In the genomic region with DNA sequence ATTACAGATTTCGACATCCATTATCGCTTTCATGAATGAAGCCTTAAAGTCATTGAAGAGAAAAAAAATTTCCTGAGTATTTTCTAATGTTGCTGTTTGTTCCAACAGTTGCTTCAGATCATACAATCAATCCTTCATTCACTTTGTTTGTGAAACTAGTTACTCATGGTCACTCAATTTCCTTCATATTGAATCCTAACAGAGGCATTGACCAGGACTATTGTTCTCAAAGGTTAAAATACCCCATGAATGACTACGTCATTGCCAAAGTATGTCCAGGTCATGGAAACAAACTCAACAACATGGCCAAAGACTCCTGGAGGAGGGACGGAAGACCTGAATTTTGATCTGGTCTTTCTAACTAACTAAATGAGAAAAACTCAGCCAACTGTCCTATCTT, we compare ENCODE assay signal across 33 cellular contexts. TPM values are rescaled to one million over a fixed set of nuclear protein-coding genes. Genes with fewer than 3 reads are reported as not detected.
DNase-seq lines count a peak whose midpoint lies in the region; ATAC-seq, FAIRE-seq and TF ChIP-seq lines count a peak whose summit lies in the region.
"Had no signal": no experiment of that assay in that cellular context is flagged by ENCODE, and none has a peak within 500 bp of the region (broad histone marks: within the 10 kb centered on the region; RNA-seq: fewer than 3 reads in every experiment).

No MANE protein-coding gene starts in this region.

- no peak for FAIRE-seq in astrocyte (lab: Jason Lieb, UNC)
- FAIRE-seq: bronchial epithelial cell, GM19239 had no signal

- H3K27me3 ChIP-seq in astrocyte (ENCODE audit: insufficient read depth, low read length): no peaks in the 10 kb centered on the region
- H3K27me3 ChIP-seq: left lung, MG63, ovary, Peyer's patch, vagina had no signal

- H3K4me1 ChIP-seq in astrocyte (ENCODE audit: insufficient read depth, low read length): peaks cover 11% of the 10 kb centered on the region
- H3K4me1 ChIP-seq: adrenal gland, left lung, Peyer's patch, right atrium auricular region, vagina had no signal

- H2AFZ ChIP-seq in astrocyte (ENCODE audit: low read depth, low read length): no peak overlapping the region

- intact Hi-C loops in Right ventricle myocardium superior (cut with DNase I): no loop called here

- no peaks in the 10 kb centered on the region for H4K20me1 ChIP-seq in astrocyte (ENCODE audit: insufficient read depth, low read length)

- peak overlapping the region; percentile 85 for H3K27ac Mint-ChIP-seq in astrocyte (ENCODE audit: unreplicated experiment)
- H3K27ac Mint-ChIP-seq: activated CD8-positive, alpha-beta T cell treated with anti-CD3 and anti-CD28 coated beads, Interleukin-2, amount 10 ng/mL, durations not matched to agents 7 days and 5 days; CD14-positive monocyte; natural killer cell treated with Interleukin-12 subunit alpha and Interleukin-12 subunit beta and Interleukin-15 and Interleukin-18, amount 100 ng/mL, for 72 hours had no signal

- no peaks in the 10 kb centered on the region for H3K36me3 ChIP-seq in astrocyte (ENCODE audit: insufficient read depth, low read length)
- H3K36me3 ChIP-seq: adrenal gland, left lung, MG63, ovary, Peyer's patch, right atrium auricular region, vagina had no signal

- H3K4me1 Mint-ChIP-seq in astrocyte (ENCODE audit: low read depth, unreplicated experiment): peaks cover 17% of the 10 kb centered on the region
- H3K4me1 Mint-ChIP-seq: CD14-positive monocyte had no signal

- no peak overlapping the region for H3K4me3 ChIP-seq in astrocyte (ENCODE audit: insufficient read depth, low read depth, low read length)
- H3K4me3 ChIP-seq in fibroblast of villous mesenchyme (ENCODE audit: low read depth, low read length): no peak overlapping the region
- H3K4me3 ChIP-seq: adrenal gland, coronary artery, left lung, MG63, ovary, Peyer's patch, right atrium auricular region, vagina had no signal

- ATAC-seq in Right ventricle myocardium superior (ENCODE audit: poor library complexity): no peak
- no peak for ATAC-seq in HG03432 (IDR thresholded peaks at IDR 0.05; ENCODE audit: unreplicated experiment)
- ATAC-seq: activated CD8-positive, alpha-beta T cell treated with anti-CD3 and anti-CD28 coated beads, Interleukin-2, amount 10 ng/mL, durations not matched to agents 7 days and 5 days; left lung; natural killer cell treated with Interleukin-12 subunit alpha and Interleukin-12 subunit beta and Interleukin-15 and Interleukin-18, amount 100 ng/mL, for 72 hours had no signal

- TF ChIP-seq CTCF in astrocyte (IDR thresholded peaks at IDR 0.05; ENCODE audit: insufficient read depth, low read depth, low read length) (no peak), fibroblast of villous mesenchyme (IDR thresholded peaks at IDR 0.05; ENCODE audit: insufficient read depth, low read depth, low read length) (no peak)

- peak overlapping the region; percentile 59 for H3K27ac ChIP-seq in astrocyte (ENCODE audit: low read depth, low read length)
- H3K27ac ChIP-seq: adrenal gland, coronary artery, HL-60, left lung, ovary, Peyer's patch, right atrium auricular region, vagina had no signal

- H3K27me3 Mint-ChIP-seq in astrocyte (ENCODE audit: low read depth, unreplicated experiment): no peaks in the 10 kb centered on the region
- H3K27me3 Mint-ChIP-seq: natural killer cell treated with Interleukin-12 subunit alpha and Interleukin-12 subunit beta and Interleukin-15 and Interleukin-18, amount 100 ng/mL, for 72 hours had no signal

- no peaks in the 10 kb centered on the region for H3K79me2 ChIP-seq in astrocyte (ENCODE audit: insufficient read depth, low read length)

- no peak overlapping the region for H3K4me2 ChIP-seq in astrocyte (ENCODE audit: low read length)

- no peak overlapping the region for H3K4me3 Mint-ChIP-seq in astrocyte (ENCODE audit: unreplicated experiment)
- H3K4me3 Mint-ChIP-seq: activated CD8-positive, alpha-beta T cell treated with anti-CD3 and anti-CD28 coated beads, Interleukin-2, amount 10 ng/mL, durations not matched to agents 7 days and 5 days; CD14-positive monocyte; natural killer cell treated with Interleukin-12 subunit alpha and Interleukin-12 subunit beta and Interleukin-15 and Interleukin-18, amount 100 ng/mL, for 72 hours had no signal

- H3K9ac ChIP-seq in astrocyte (ENCODE audit: low read length): no peak overlapping the region

- peaks cover 3% of the 10 kb centered on the region for H3K9me3 Mint-ChIP-seq in astrocyte (ENCODE audit: unreplicated experiment)

- no peaks in the 10 kb centered on the region for H3K36me3 Mint-ChIP-seq in astrocyte (ENCODE audit: low read depth, unreplicated experiment)
- H3K36me3 Mint-ChIP-seq: CD14-positive monocyte; natural killer cell treated with Interleukin-12 subunit alpha and Interleukin-12 subunit beta and Interleukin-15 and Interleukin-18, amount 100 ng/mL, for 72 hours had no signal

- peak; percentile 36 for DNase-seq in HuH-7 (ENCODE audit: low spot score)
- peak; percentile 52 for DNase-seq in astrocyte (ENCODE audit: low read depth)
- DNase-seq in fibroblast of villous mesenchyme (ENCODE audit: low read depth): peak; percentile 7
- DNase-seq in pulmonary artery endothelial cell (ENCODE audit: low read depth, low spot score): peak; percentile 89
- DNase-seq in Right ventricle myocardium superior: no peak
- DNase-seq in activated CD8-positive, alpha-beta memory T cell treated with anti-CD3 and anti-CD28 coated beads, Interleukin-2, amount 50 U/mL, for 4 hours: no peak
- DNase-seq in CD1c-positive myeloid dendritic cell (ENCODE audit: extremely low spot score): no peak
- DNase-seq: activated CD4-positive, alpha-beta T cell treated with anti-CD3 and anti-CD28 coated beads for 1 hour; activated CD8-positive, alpha-beta T cell treated with anti-CD3 and anti-CD28 coated beads, Interleukin-2, amount 10 ng/mL, durations not matched to agents 7 days and 5 days; activated naive CD4-positive, alpha-beta T cell; activated T-cell treated with anti-CD3 and anti-CD28 coated beads, Interleukin-2, amount 50 U/mL, for 1 hour; adrenal gland; HCEC 1CT; IMR-90; left lung; MG63; NCI-H2107; NK-92 treated with Interleukin-12 subunit alpha and Interleukin-12 subunit beta, amount 100 ng/mL, for 24 hours; ovary; Peyer's patch; stimulated activated CD4-positive, alpha-beta T cell treated with anti-CD3 and anti-CD28 coated beads, Interleukin-4, amount 100 ng/mL, for 4 hours; stimulated activated naive CD4-positive, alpha-beta T cell had no signal

- no peaks in the 10 kb centered on the region for H3K9me3 ChIP-seq in astrocyte (ENCODE audit: insufficient read depth, low read depth, low read length)
- H3K9me3 ChIP-seq: adrenal gland, left lung, MG63, ovary, Peyer's patch, right atrium auricular region, vagina had no signal

RNA-seq across cellular contexts. Expression of gene ABCB5, which starts 54.0 kb away (rescaled TPM):
- total RNA-seq in astrocyte: not detected in 2 replicates
- under 0.01 and 0.43 TPM in 2 replicates for total RNA-seq in fibroblast of villous mesenchyme
- total RNA-seq in pulmonary artery endothelial cell: not detected in 2 replicates
- total RNA-seq in Right ventricle myocardium superior: not detected
- total RNA-seq: activated CD8-positive, alpha-beta T cell treated with anti-CD3 and anti-CD28 coated beads, Interleukin-2, amount 10 ng/mL, durations not matched to agents 7 days and 5 days; adrenal gland; bronchial epithelial cell; IMR-90; natural killer cell treated with Interleukin-12 subunit alpha and Interleukin-12 subunit beta and Interleukin-15 and Interleukin-18, amount 100 ng/mL, for 72 hours; right atrium auricular region; T-helper 1 cell treated with Interleukin-12 subunit alpha and Interleukin-12 subunit beta and Interleukin-4 antibody, amounts not matched to agents 30 ng/mL and 1 ng/mL, for 36 hours; temporal lobe had no signal

Comparison
In these comparisons a context has a peak if more than half of its experiments do, and no peak if none do; other contexts are left out.
1. DNase-seq: peak in HuH-7 (single experiment), astrocyte (single experiment), fibroblast of villous mesenchyme (single experiment) and pulmonary artery endothelial cell (single experiment); none in Right ventricle myocardium superior (single experiment), activated CD8-positive, alpha-beta memory T cell treated with anti-CD3 and anti-CD28 coated beads, Interleukin-2, amount 50 U/mL, for 4 hours (single experiment) and CD1c-positive myeloid dendritic cell (single experiment).